In genomic region chr6:162229093-162229492, GRCh38 we compare ENCODE assay signal across 8 cellular contexts.
"Had no signal": no experiment of that assay in that cellular context is flagged by ENCODE, and none has a peak within 500 bp of the region (broad histone marks: within the 10 kb centered on the region; RNA-seq: fewer than 3 reads in every experiment).

No MANE protein-coding gene starts in this region.

- H3K4me1 Mint-ChIP-seq: GM23338 had no signal

- ATAC-seq: GM23338, HCT116 had no signal

- H3K9me3 Mint-ChIP-seq: GM23338 had no signal

- DNase-seq: GM23248, GOT3, H7, H9, HCEC 1CT, HFFc6 had no signal

- H3K4me3 Mint-ChIP-seq: GM23338, H9, HFFc6 had no signal

- H3K27ac ChIP-seq: GM23248 had no signal

- H3K27ac Mint-ChIP-seq: GM23338, H9, HFFc6 had no signal
